Comparison of ENCODE assay signal across 16 cellular contexts in genomic region chr2:161422812-161423211, GRCh38. TPM values are rescaled to one million over a fixed set of nuclear protein-coding genes. Genes with fewer than 3 reads are reported as not detected.
DNase-seq lines count a peak whose midpoint lies in the region; ATAC-seq and TF ChIP-seq lines count a peak whose summit lies in the region.
"Had no signal": no experiment of that assay in that cellular context is flagged by ENCODE, and none has a peak within 500 bp of the region (broad histone marks: within the 10 kb centered on the region; RNA-seq: fewer than 3 reads in every experiment).

No MANE protein-coding gene starts in this region.

- H3K9ac ChIP-seq in iPS-18a (ENCODE audit: low read length), result no peak overlapping the region

- POLR2A ChIA-PET in activated B cell treated with CpG ODN at 0.5 μM for 24 hours (lab: Charles Lee), result no interaction called here

- TF ChIP-seq CTCF in activated B cell treated with CpG ODN at 0.5 μM for 24 hours (IDR thresholded peaks at IDR 0.05), result no peak

- no peak overlapping the region for H3K27ac Mint-ChIP-seq in activated T-cell treated with anti-CD3 and anti-CD28 coated beads, Interleukin-2, amount 50 U/mL, for 72 hours
- H3K27ac Mint-ChIP-seq in activated B cell treated with CpG ODN at 0.5 μM for 24 hours, result peak overlapping the region; percentile 35

- peaks cover 51% of the 10 kb centered on the region for H3K4me1 Mint-ChIP-seq in activated T-cell treated with anti-CD3 and anti-CD28 coated beads, Interleukin-2, amount 50 U/mL, for 72 hours (ENCODE audit: low read depth)
- peaks cover 45% of the 10 kb centered on the region for H3K4me1 Mint-ChIP-seq in activated B cell treated with CpG ODN at 0.5 μM for 24 hours

- H3K4me3 ChIP-seq in iPS-18a (ENCODE audit: low read length), result peak overlapping the region; percentile 48

- peaks cover 92% of the 10 kb centered on the region for H3K27me3 Mint-ChIP-seq in activated T-cell treated with anti-CD3 and anti-CD28 coated beads, Interleukin-2, amount 50 U/mL, for 72 hours (ENCODE audit: low read depth)
- peaks cover 78% of the 10 kb centered on the region for H3K27me3 Mint-ChIP-seq in activated B cell treated with CpG ODN at 0.5 μM for 24 hours

- CTCF ChIA-PET in activated B cell treated with CpG ODN at 0.5 μM for 24 hours (lab: Charles Lee), result no interaction called here

- peaks cover 100% of the 10 kb centered on the region for H3K27me3 ChIP-seq in iPS-18a (ENCODE audit: control insufficient read depth, insufficient read depth, low read length)

- no peaks in the 10 kb centered on the region for H3K36me3 ChIP-seq in iPS-18a (ENCODE audit: control insufficient read depth, low read depth, low read length)

- peak overlapping the region; percentile 43 to 62 for H3K4me3 Mint-ChIP-seq in activated T-cell treated with anti-CD3 and anti-CD28 coated beads, Interleukin-2, amount 50 U/mL, for 72 hours
- peak overlapping the region; percentile 64 for H3K4me3 Mint-ChIP-seq in activated B cell treated with CpG ODN at 0.5 μM for 24 hours

- H3K9me3 Mint-ChIP-seq in activated T-cell treated with anti-CD3 and anti-CD28 coated beads, Interleukin-2, amount 50 U/mL, for 72 hours, result no peaks in the 10 kb centered on the region
- H3K9me3 Mint-ChIP-seq in activated B cell treated with CpG ODN at 0.5 μM for 24 hours, result peaks cover 2% of the 10 kb centered on the region

- ATAC-seq in activated T-cell treated with anti-CD3 and anti-CD28 coated beads, Interleukin-2, amount 50 U/mL, for 72 hours (replicated peaks in 1 of 2), result no peak
- ATAC-seq in activated B cell treated with CpG ODN at 0.5 μM for 24 hours (ENCODE audit: low read depth) (no peak), HG02973 (IDR thresholded peaks at IDR 0.05; ENCODE audit: unreplicated experiment) (no peak)
- ATAC-seq: PC-3 had no signal

- H3K27ac ChIP-seq in iPS-18a (ENCODE audit: low read length), result no peak overlapping the region
- H3K27ac ChIP-seq: coronary artery had no signal

- intact Hi-C loops in activated B cell treated with CpG ODN at 0.5 μM for 24 hours (cut with micrococcal nuclease), result loop anchor here (10.0 kb wide), 1 partner anchor 702 kb away; no protein-coding TSS in a partner anchor

- H3K9me3 ChIP-seq in iPS-18a (ENCODE audit: control insufficient read depth, low read depth, low read length), result peaks cover 3% of the 10 kb centered on the region

- H3K4me1 ChIP-seq in iPS-18a (ENCODE audit: control insufficient read depth, low read depth, low read length), result peaks cover 19% of the 10 kb centered on the region

- DNase-seq in activated T-cell treated with anti-CD3 and anti-CD28 coated beads, Interleukin-2, amount 50 U/mL, for 72 hours, result no peak
- DNase-seq in activated T-cell treated with anti-CD3 and anti-CD28 coated beads, Interleukin-2, amount 50 U/mL, for 1 hour, result no peak
- no peak for DNase-seq in activated B cell treated with CpG ODN at 0.5 μM for 24 hours
- DNase-seq in retina, result peak; percentile 56
- no peak for DNase-seq in NCI-H748 (lab: John Stamatoyannopoulos, UW; ENCODE audit: unreplicated experiment)
- no peak for DNase-seq in DMS 273 treated with DMSO at 0.1 percent for 48 hours (lab: John Stamatoyannopoulos, UW)
- DNase-seq: aorta; GF-D8; NCI-H2107; NCI-H526; PC-3; stimulated activated naive CD4-positive, alpha-beta T cell treated with Interleukin-2 at 50 U/mL for 16 hours had no signal

- H3K36me3 Mint-ChIP-seq in activated T-cell treated with anti-CD3 and anti-CD28 coated beads, Interleukin-2, amount 50 U/mL, for 72 hours (ENCODE audit: insufficient read depth in 2 of 2), result peaks cover 4 to 11% of the 10 kb centered on the region in 2 donors
- no peaks in the 10 kb centered on the region for H3K36me3 Mint-ChIP-seq in activated B cell treated with CpG ODN at 0.5 μM for 24 hours (ENCODE audit: low read depth)

RNA-seq across cellular contexts. Expression of gene TBR1, which starts 6.7 kb away (rescaled TPM):
- under 1 TPM; 0.02 to 0.05 TPM for total RNA-seq in activated T-cell treated with anti-CD3 and anti-CD28 coated beads, Interleukin-2, amount 50 U/mL, for 72 hours
- 0.02 and 0.07 TPM in 2 replicates for total RNA-seq in activated B cell treated with CpG ODN at 0.5 μM for 24 hours
- total RNA-seq: aorta, glomerular endothelial cell, PC-3 had no signal
